15 cellular contexts compared by ENCODE assay signal in genomic region chr3:32435911-32436815, GRCh38. TPM values are rescaled to one million over a fixed set of nuclear protein-coding genes. Genes with fewer than 3 reads are reported as not detected.
DNase-seq lines count a peak whose midpoint lies in the region; ATAC-seq and TF ChIP-seq lines count a peak whose summit lies in the region.
"Had no signal": no experiment of that assay in that cellular context is flagged by ENCODE, and none has a peak within 500 bp of the region (broad histone marks: within the 10 kb centered on the region; RNA-seq: fewer than 3 reads in every experiment).

No MANE protein-coding gene starts in this region.

- H3K4me1 Mint-ChIP-seq in activated CD4-positive, alpha-beta T cell treated with anti-CD3 and anti-CD28 coated beads for 36 hours = peaks cover 89% of the 10 kb centered on the region

- CTCF ChIA-PET in activated CD4-positive, alpha-beta T cell treated with anti-CD3 and anti-CD28 coated beads for 36 hours (lab: Charles Lee) = interaction anchor here (0.8 to 1.3 kb wide), 7 partner anchors 9 to 39 kb away, joined by 3 to 4 read pairs (median 3); no protein-coding TSS in a partner anchor

- no peaks in the 10 kb centered on the region for H3K27me3 ChIP-seq in neutrophil
- H3K27me3 ChIP-seq: upper lobe of left lung had no signal

- H3K36me3 ChIP-seq in neutrophil = no peaks in the 10 kb centered on the region
- H3K36me3 ChIP-seq: upper lobe of left lung had no signal

- ATAC-seq in activated CD4-positive, alpha-beta T cell treated with anti-CD3 and anti-CD28 coated beads for 36 hours = peak; percentile 3
- ATAC-seq in HG03571 (IDR thresholded peaks at IDR 0.05; ENCODE audit: unreplicated experiment) (peak; percentile 1), HG03521 (IDR thresholded peaks at IDR 0.05; ENCODE audit: unreplicated experiment) (no peak), GM18502 (IDR thresholded peaks at IDR 0.05; ENCODE audit: poor library complexity, unreplicated experiment) (no peak), GM19467 (IDR thresholded peaks at IDR 0.05; ENCODE audit: unreplicated experiment) (no peak)
- ATAC-seq in activated naive CD4-positive, alpha-beta T cell treated with anti-CD3 and anti-CD28 coated beads, Interleukin-2, amount 50 U/mL, for 72 hours = peak in 1 of 2 donors; percentile 13

- H3K27ac ChIP-seq in neutrophil = peak overlapping the region; percentile 36
- H3K27ac ChIP-seq: parathyroid adenoma, upper lobe of left lung had no signal

- POLR2A ChIA-PET in activated CD4-positive, alpha-beta T cell treated with anti-CD3 and anti-CD28 coated beads for 36 hours (lab: Charles Lee) = interaction anchor here (0.7 kb wide), 2 partner anchors 21 to 1792 kb away, joined by 3 to 6 read pairs; no protein-coding TSS in a partner anchor

- no peaks in the 10 kb centered on the region for H3K27me3 Mint-ChIP-seq in activated CD4-positive, alpha-beta T cell treated with anti-CD3 and anti-CD28 coated beads for 36 hours

- H3K4me1 ChIP-seq in neutrophil (ENCODE audit: control insufficient read depth in 1 of 2, insufficient read depth in 1 of 2, low read depth in 1 of 2, low read length in 1 of 2) = peaks cover 34 to 36% of the 10 kb centered on the region in 2 experiments
- H3K4me1 ChIP-seq: parathyroid adenoma had no signal

- H3K4me3 Mint-ChIP-seq in activated CD4-positive, alpha-beta T cell treated with anti-CD3 and anti-CD28 coated beads for 36 hours = no peak overlapping the region

- no peak for DNase-seq in activated CD4-positive, alpha-beta T cell treated with anti-CD3 and anti-CD28 coated beads for 36 hours
- no peak for DNase-seq in activated CD4-positive, alpha-beta T cell treated with anti-CD3 and anti-CD28 coated beads, Interleukin-2, amount 50 U/mL, for 4 hours
- no peak for DNase-seq in activated naive CD4-positive, alpha-beta T cell treated with anti-CD3 and anti-CD28 coated beads, Interleukin-2, amount 50 U/mL, for 72 hours (ENCODE audit: low spot score in 2 of 2)
- DNase-seq: aorta; dermis blood vessel endothelial cell; DMS79 treated with DMSO at 0.1 percent for 48 hours; OCI-M1; stimulated activated CD4-positive, alpha-beta T cell treated with anti-CD3 and anti-CD28 coated beads, Interleukin-12 subunit alpha, Interleukin-12 subunit beta, amount 100 ng/mL, for 4 hours; upper lobe of left lung had no signal

- intact Hi-C loops in activated CD4-positive, alpha-beta T cell treated with anti-CD3 and anti-CD28 coated beads for 36 hours (cut with DNase I, micrococcal nuclease) = no loop called here

- H3K9me3 Mint-ChIP-seq in activated CD4-positive, alpha-beta T cell treated with anti-CD3 and anti-CD28 coated beads for 36 hours (ENCODE audit: low read depth) = no peaks in the 10 kb centered on the region
- no peaks in the 10 kb centered on the region for H3K9me3 Mint-ChIP-seq in activated naive CD4-positive, alpha-beta T cell treated with anti-CD3 and anti-CD28 coated beads, Interleukin-2, amount 50 U/mL, for 72 hours

- TF ChIP-seq CTCF in neutrophil (IDR thresholded peaks at IDR 0.05) = no peak

- H3K27ac Mint-ChIP-seq in activated CD4-positive, alpha-beta T cell treated with anti-CD3 and anti-CD28 coated beads for 36 hours = peak overlapping the region; percentile 75
- H3K27ac Mint-ChIP-seq in activated naive CD4-positive, alpha-beta T cell treated with anti-CD3 and anti-CD28 coated beads, Interleukin-2, amount 50 U/mL, for 72 hours = peak overlapping the region; percentile 74 to 88

- H3K36me3 Mint-ChIP-seq in activated CD4-positive, alpha-beta T cell treated with anti-CD3 and anti-CD28 coated beads for 36 hours (ENCODE audit: low read depth) = peaks cover 7% of the 10 kb centered on the region
- H3K36me3 Mint-ChIP-seq in activated naive CD4-positive, alpha-beta T cell treated with anti-CD3 and anti-CD28 coated beads, Interleukin-2, amount 50 U/mL, for 72 hours = no peaks in the 10 kb centered on the region

- H3K4me3 ChIP-seq in neutrophil (ENCODE audit: low read depth in 1 of 2, low read length in 1 of 2) = no peak overlapping the region
- H3K4me3 ChIP-seq: upper lobe of left lung had no signal

- H3K9me3 ChIP-seq in neutrophil = no peaks in the 10 kb centered on the region
- H3K9me3 ChIP-seq: upper lobe of left lung had no signal

RNA-seq across cellular contexts. Expression of gene CMTM7, which starts 44.5 kb away (rescaled TPM):
- total RNA-seq in activated CD4-positive, alpha-beta T cell treated with anti-CD3 and anti-CD28 coated beads for 36 hours = 10 to 100 TPM; 41.1 to 67.0 TPM
- 10 to 100 TPM; 34.2 to 59.9 TPM for total RNA-seq in activated naive CD4-positive, alpha-beta T cell treated with anti-CD3 and anti-CD28 coated beads, Interleukin-2, amount 50 U/mL, for 72 hours

Comparison
In these comparisons a context has a peak if more than half of its experiments do, and no peak if none do; other contexts are left out.
1. ATAC-seq: peak in activated CD4-positive, alpha-beta T cell treated with anti-CD3 and anti-CD28 coated beads for 36 hours (single experiment) and HG03571 (single experiment); none in HG03521 (single experiment), GM18502 (single experiment) and GM19467 (single experiment).